ENCODE assay signal across 8 cellular contexts in the genomic region with DNA sequence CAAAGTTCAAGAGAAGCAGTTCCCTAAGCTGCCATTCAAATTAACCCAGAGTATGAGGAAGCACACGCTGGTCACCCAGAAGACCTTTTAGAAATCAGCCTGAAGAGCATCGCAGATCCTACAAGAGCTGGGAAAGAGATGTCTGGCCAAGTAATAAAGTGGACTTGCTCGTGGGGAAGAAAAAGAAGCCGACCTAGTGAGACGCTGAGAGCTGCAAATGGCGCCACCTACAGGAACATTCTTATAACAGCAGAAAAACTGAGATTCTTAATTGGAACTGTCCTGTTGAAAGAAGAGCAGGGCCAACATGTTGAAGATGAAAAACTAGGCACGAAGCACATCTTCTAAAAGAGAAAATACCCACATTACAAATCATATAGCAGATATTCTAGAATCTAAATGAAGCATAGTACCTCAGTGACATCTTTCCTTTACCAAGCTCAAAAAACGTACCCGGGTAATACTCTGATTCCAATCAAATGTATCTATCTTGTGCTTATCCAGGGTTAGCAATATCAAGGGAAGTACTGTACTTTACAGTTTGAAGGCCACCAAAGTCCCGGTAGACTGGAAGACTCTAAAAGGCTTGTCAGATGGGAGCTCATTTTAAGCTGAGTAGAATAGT. TPM values are rescaled to one million over a fixed set of nuclear protein-coding genes. Genes with fewer than 3 reads are reported as not detected.
DNase-seq lines count a peak whose midpoint lies in the region; ATAC-seq and TF ChIP-seq lines count a peak whose summit lies in the region.

No MANE protein-coding gene starts in this region.

- no peaks in the 10 kb centered on the region for H3K36me3 ChIP-seq in spleen

- no peaks in the 10 kb centered on the region for H3K9me3 ChIP-seq in spleen

- H3K27ac ChIP-seq in spleen, result peak overlapping the region in 1 of 8 donors; percentile 30

- peak; percentile 54 for ATAC-seq in GM19351 (IDR thresholded peaks at IDR 0.05; ENCODE audit: unreplicated experiment)

- H3K4me1 ChIP-seq in spleen, result peaks cover 0 to 40% (median 22%) of the 10 kb centered on the region in 6 donors

- no peak for TF ChIP-seq POLR2A in spleen (IDR thresholded peaks at IDR 0.05)

- DNase-seq in AG20443 (ENCODE audit: low spot score) (peak; percentile 68), NCI-H187 treated with DMSO at 0.1 percent for 48 hours (lab: John Stamatoyannopoulos, UW) (peak; percentile 49), T-helper 9 cell (peak; percentile 35), cardiac fibroblast (ENCODE audit: low read depth in 2 of 2) (peak; percentile 88 to 92), islet precursor cell (peak; percentile 69), spleen (no peak), posterior vena cava (ENCODE audit: low spot score) (no peak)

- no peak overlapping the region for H3K4me3 ChIP-seq in cardiac fibroblast (replicated peaks in 1 of 2; ENCODE audit: low read depth in 2 of 2, low read length in 2 of 2)
- no peak overlapping the region for H3K4me3 ChIP-seq in spleen

- TF ChIP-seq CTCF in cardiac fibroblast (IDR thresholded peaks at IDR 0.05; ENCODE audit: low read depth, low read length) (peak; percentile 74), spleen (IDR thresholded peaks at IDR 0.05 in 8 of 11, conservative IDR thresholded peaks at IDR 0.05 in 3 of 11) (peak; percentile 47 to 84 (median 68))

- intact Hi-C loops in spleen (cut with DNase I; ENCODE audit: low total_unique reads), result no loop called here
- intact Hi-C loops in posterior vena cava (cut with DNase I), result loop anchor here in 1 of 2 donors (10.0 kb wide), 2 partner anchors 281 to 581 kb away; no protein-coding TSS in a partner anchor

- WGBS in spleen, 5 donors, result 23 to 24% (median 23%) methylated on average over 10 of the region's 10 CpGs

- H3K27me3 ChIP-seq in spleen (replicated peaks in 1 of 7), result peaks cover 0 to 56% (median 26%) of the 10 kb centered on the region in 7 donors

RNA-seq across cellular contexts. Expression of a gene that starts 3.9 kb away (rescaled TPM):
- total RNA-seq in spleen (10 to 100 TPM; 21.0 to 52.3 (median 35.6) TPM), posterior vena cava (10 to 100 TPM; 69.4 to 84.0 TPM)
- 1 to 10 TPM; 4.4 to 5.6 (median 5.6) TPM for polyA plus RNA-seq in spleen

Comparison
In these comparisons a context has a peak if more than half of its experiments do, and no peak if none do; other contexts are left out.
1. DNase-seq: peak in AG20443 (single experiment), NCI-H187 treated with DMSO at 0.1 percent for 48 hours (single experiment), T-helper 9 cell (single experiment), cardiac fibroblast (2 of 2) and islet precursor cell (single experiment); none in spleen (single experiment) and posterior vena cava (single experiment).